Comparison of ENCODE assay signal across 23 cellular contexts in the genomic region with DNA sequence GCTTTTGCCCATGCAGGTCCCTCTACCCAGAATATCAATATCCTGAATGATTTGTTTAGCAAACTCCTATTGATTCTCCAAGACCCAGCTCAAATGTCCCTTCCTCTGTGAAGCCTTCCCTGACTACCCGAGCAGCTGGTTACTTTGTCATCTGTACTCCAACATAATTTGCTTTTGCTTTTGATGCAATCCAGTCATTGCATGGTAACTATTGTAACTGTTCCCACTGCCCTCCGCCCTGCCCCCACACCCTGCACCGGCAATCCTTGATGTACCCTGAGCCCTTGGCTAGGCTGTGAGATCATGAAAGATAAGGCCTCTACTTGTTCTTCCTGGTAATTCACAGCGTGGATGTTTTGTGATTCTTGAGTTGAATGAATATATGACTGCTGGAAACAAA.
A peak's percentile ranks its signal among the peaks of the same experiment; 100 is the strongest.
DNase-seq lines count a peak whose midpoint lies in the region; ATAC-seq and TF ChIP-seq lines count a peak whose summit lies in the region.
"Had no signal": no experiment of that assay in that cellular context is flagged by ENCODE, and none has a peak within 500 bp of the region (broad histone marks: within the 10 kb centered on the region; RNA-seq: fewer than 3 reads in every experiment).

No MANE protein-coding gene starts in this region.

- 44% methylated on average over 4 of the region's 4 CpGs for WGBS in liver

- H3K27ac ChIP-seq in GM23338 (ENCODE audit: low read depth) = no peak overlapping the region
- H3K27ac ChIP-seq in SU-DHL-6 (ENCODE audit: low read depth, low read length) = peak overlapping the region; percentile 97
- no peak overlapping the region for H3K27ac ChIP-seq in liver (ENCODE audit: low read depth in 1 of 2, low read length in 2 of 2)
- H3K27ac ChIP-seq: heart left ventricle, psoas muscle, RWPE1, testis had no signal

- peaks cover 7% of the 10 kb centered on the region; the same call in 2 of the 3 replicates for H3K36me3 Mint-ChIP-seq in GM23338 (ENCODE audit: low read depth)
- no peaks in the 10 kb centered on the region for H3K36me3 Mint-ChIP-seq in activated naive CD4-positive, alpha-beta T cell treated with anti-CD3 and anti-CD28 coated beads for 36 hours (ENCODE audit: low read depth)
- H3K36me3 Mint-ChIP-seq: activated naive CD4-positive, alpha-beta T cell treated with anti-CD3 and anti-CD28 coated beads, Interleukin-2, amount 10 ng/mL, durations not matched to agents 7 days and 5 days had no signal

- no peak overlapping the region for H2AFZ ChIP-seq in GM23338
- no peak overlapping the region for H2AFZ ChIP-seq in SU-DHL-6 (ENCODE audit: low read depth, low read length, severe bottlenecking)

- H3K27ac Mint-ChIP-seq in GM23338 = peak overlapping the region; percentile 3; the same call in 1 of the 2 replicates
- H3K27ac Mint-ChIP-seq in activated naive CD4-positive, alpha-beta T cell treated with anti-CD3 and anti-CD28 coated beads for 36 hours = no peak overlapping the region
- H3K27ac Mint-ChIP-seq: activated naive CD4-positive, alpha-beta T cell treated with anti-CD3 and anti-CD28 coated beads, Interleukin-2, amount 10 ng/mL, durations not matched to agents 7 days and 5 days; activated T-cell treated with anti-CD3 and anti-CD28 coated beads, Interleukin-2, amount 50 U/mL, for 24 hours had no signal

- no peak for ATAC-seq in GM23338
- ATAC-seq: heart left ventricle, left ventricle myocardium superior, psoas muscle had no signal

- H3K9me3 Mint-ChIP-seq in GM23338 = no peaks in the 10 kb centered on the region; the same call in 2 of the 3 replicates
- no peaks in the 10 kb centered on the region for H3K9me3 Mint-ChIP-seq in activated naive CD4-positive, alpha-beta T cell treated with anti-CD3 and anti-CD28 coated beads for 36 hours
- H3K9me3 Mint-ChIP-seq: activated naive CD4-positive, alpha-beta T cell treated with anti-CD3 and anti-CD28 coated beads, Interleukin-2, amount 10 ng/mL, durations not matched to agents 7 days and 5 days; activated T-cell treated with anti-CD3 and anti-CD28 coated beads, Interleukin-2, amount 50 U/mL, for 24 hours had no signal

- no peaks in the 10 kb centered on the region for H3K27me3 ChIP-seq in GM23338 (ENCODE audit: insufficient read depth)
- no peaks in the 10 kb centered on the region for H3K27me3 ChIP-seq in SU-DHL-6 (ENCODE audit: low read length)
- H3K27me3 ChIP-seq in liver (ENCODE audit: control insufficient read depth in 4 of 4, insufficient read depth in 4 of 4, low read length in 3 of 4) = no peaks in the 10 kb centered on the region
- H3K27me3 ChIP-seq: heart left ventricle, testis had no signal

- H3K4me2 ChIP-seq in GM23338 (no peak overlapping the region), SU-DHL-6 (ENCODE audit: low read depth, low read length, poor library complexity, severe bottlenecking) (peak overlapping the region; percentile 49)

- H4K20me1 ChIP-seq in GM23338 (replicated peaks; ENCODE audit: insufficient read depth) (no peaks in the 10 kb centered on the region), SU-DHL-6 (ENCODE audit: low read depth, low read length) (no peaks in the 10 kb centered on the region)

- H3K9me3 ChIP-seq in SU-DHL-6 (ENCODE audit: insufficient read depth, low read length) (no peaks in the 10 kb centered on the region), liver (ENCODE audit: control insufficient read depth in 4 of 4, low read length in 3 of 4) (no peaks in the 10 kb centered on the region)
- H3K9me3 ChIP-seq: heart left ventricle, psoas muscle, testis had no signal

- H3K36me3 ChIP-seq in GM23338 (ENCODE audit: insufficient read depth) (no peaks in the 10 kb centered on the region), SU-DHL-6 (ENCODE audit: low read length) (no peaks in the 10 kb centered on the region), liver (ENCODE audit: control insufficient read depth in 4 of 4, insufficient read depth in 3 of 4, low read depth in 1 of 4, low read length in 3 of 4) (no peaks in the 10 kb centered on the region)
- H3K36me3 ChIP-seq: heart left ventricle had no signal

- CTCF ChIA-PET in activated naive CD4-positive, alpha-beta T cell treated with anti-CD3 and anti-CD28 coated beads for 36 hours (lab: Charles Lee) = no interaction called here

- peaks cover 17% of the 10 kb centered on the region for H3K4me1 Mint-ChIP-seq in GM23338
- no peaks in the 10 kb centered on the region for H3K4me1 Mint-ChIP-seq in activated naive CD4-positive, alpha-beta T cell treated with anti-CD3 and anti-CD28 coated beads for 36 hours (ENCODE audit: low read depth)
- H3K4me1 Mint-ChIP-seq: activated naive CD4-positive, alpha-beta T cell treated with anti-CD3 and anti-CD28 coated beads, Interleukin-2, amount 10 ng/mL, durations not matched to agents 7 days and 5 days had no signal

- no peaks in the 10 kb centered on the region for H3F3A ChIP-seq in GM23338 (replicated peaks; ENCODE audit: low read depth)
- H3F3A ChIP-seq in SU-DHL-6 (ENCODE audit: insufficient read depth) = peaks cover 38% of the 10 kb centered on the region

- H3K9ac ChIP-seq in SU-DHL-6 (ENCODE audit: low read length) (peak overlapping the region; percentile 31), liver (ENCODE audit: low read depth in 1 of 2, low read length in 2 of 2) (no peak overlapping the region)

- H3K4me3 Mint-ChIP-seq in GM23338 = no peak overlapping the region
- H3K4me3 Mint-ChIP-seq in activated naive CD4-positive, alpha-beta T cell treated with anti-CD3 and anti-CD28 coated beads for 36 hours = no peak overlapping the region
- H3K4me3 Mint-ChIP-seq: activated naive CD4-positive, alpha-beta T cell treated with anti-CD3 and anti-CD28 coated beads, Interleukin-2, amount 10 ng/mL, durations not matched to agents 7 days and 5 days; activated T-cell treated with anti-CD3 and anti-CD28 coated beads, Interleukin-2, amount 50 U/mL, for 24 hours had no signal

- no peaks in the 10 kb centered on the region for H3K9me2 ChIP-seq in GM23338 (ENCODE audit: insufficient read depth)
- H3K9me2 ChIP-seq in SU-DHL-6 (replicated peaks; ENCODE audit: insufficient read depth, low read length) = no peaks in the 10 kb centered on the region

- no peak for DNase-seq in GM23338 (ENCODE audit: low spot score)
- no peak for DNase-seq in activated naive CD4-positive, alpha-beta T cell treated with anti-CD3 and anti-CD28 coated beads for 36 hours
- DNase-seq in activated CD4-positive, CD25-positive, alpha-beta regulatory T cell (lab: John Stamatoyannopoulos, UW) = no peak
- no peak for DNase-seq in stimulated activated CD4-positive, alpha-beta T cell treated with anti-CD3 and anti-CD28 coated beads, Interleukin-2, amount 100 ng/mL, for 24 hours
- no peak for DNase-seq in activated gamma-delta T cell (lab: John Stamatoyannopoulos, UW)
- DNase-seq: activated CD8-positive, alpha-beta memory T cell treated with anti-CD3 and anti-CD28 coated beads for 24 hours; activated naive CD4-positive, alpha-beta T cell treated with anti-CD3 and anti-CD28 coated beads, Interleukin-2, amount 10 ng/mL, durations not matched to agents 7 days and 5 days; activated T-cell treated with anti-CD3 and anti-CD28 coated beads, Interleukin-2, amount 50 U/mL, for 24 hours; anterior cingulate cortex; caudate nucleus; dermis blood vessel endothelial cell; GOT3; heart left ventricle; left ventricle myocardium superior; NCI-H1417 treated with DMSO at 0.1 percent for 48 hours; NCI-H524; psoas muscle; stimulated activated CD4-positive, alpha-beta T cell treated with anti-CD3 and anti-CD28 coated beads, Interleukin-1b, Interleukin-23, amount 100 ng/mL, for 48 hours; stimulated activated naive CD4-positive, alpha-beta T cell; testis had no signal

- H3K79me2 ChIP-seq in GM23338 (replicated peaks; ENCODE audit: insufficient read depth) = no peaks in the 10 kb centered on the region
- H3K79me2 ChIP-seq in SU-DHL-6 (ENCODE audit: insufficient read depth, low read length) = no peaks in the 10 kb centered on the region

- H3K4me1 ChIP-seq in GM23338 (ENCODE audit: insufficient read depth) = no peaks in the 10 kb centered on the region
- no peaks in the 10 kb centered on the region for H3K4me1 ChIP-seq in liver (ENCODE audit: control insufficient read depth in 4 of 4, insufficient read depth in 4 of 4, low read length in 3 of 4)
- H3K4me1 ChIP-seq: heart left ventricle, psoas muscle, testis had no signal

- H3K27me3 Mint-ChIP-seq in GM23338 (ENCODE audit: insufficient read depth, low read depth, poor library complexity) = peaks cover 11% of the 10 kb centered on the region
- H3K27me3 Mint-ChIP-seq in activated naive CD4-positive, alpha-beta T cell treated with anti-CD3 and anti-CD28 coated beads for 36 hours (ENCODE audit: low read depth) = no peaks in the 10 kb centered on the region
- H3K27me3 Mint-ChIP-seq: activated naive CD4-positive, alpha-beta T cell treated with anti-CD3 and anti-CD28 coated beads, Interleukin-2, amount 10 ng/mL, durations not matched to agents 7 days and 5 days had no signal

- TF ChIP-seq CTCF in GM23338 (conservative IDR thresholded peaks at IDR 0.05; ENCODE audit: low read depth in 2 of 2) (no peak), SU-DHL-6 (IDR thresholded peaks at IDR 0.05; ENCODE audit: insufficient read depth, low read length, poor library complexity, severe bottlenecking) (no peak), liver (IDR thresholded peaks at IDR 0.05; ENCODE audit: low read depth, low read length, missing input control) (no peak)

- intact Hi-C loops in activated naive CD4-positive, alpha-beta T cell treated with anti-CD3 and anti-CD28 coated beads for 36 hours (cut with micrococcal nuclease) = no loop called here

- H3K4me3 ChIP-seq in GM23338 = no peak overlapping the region
- peak overlapping the region; percentile 16 for H3K4me3 ChIP-seq in SU-DHL-6 (ENCODE audit: insufficient read depth, low read length, poor library complexity, severe bottlenecking)
- H3K4me3 ChIP-seq in liver (ENCODE audit: low read depth in 1 of 3, low read length in 3 of 3) = no peak overlapping the region
- H3K4me3 ChIP-seq: heart left ventricle, psoas muscle, testis had no signal

- TF ChIP-seq RAD21 in liver (IDR thresholded peaks at IDR 0.05) = peak in 1 of 2 donors; percentile 7

TF ChIP-seq in GM23338, 12 proteins besides CTCF, POLR2A, EP300 and RAD21:
- TF ChIP-seq CREB1 (CRISPR knock-in tag; IDR thresholded peaks at IDR 0.05; ENCODE audit: low read depth) (no peak), STAT1 (IDR thresholded peaks at IDR 0.05; ENCODE audit: unreplicated experiment) (no peak), ZNF114 (CRISPR knock-in tag; IDR thresholded peaks at IDR 0.05) (no peak), ZNF331 (CRISPR knock-in tag; IDR thresholded peaks at IDR 0.05; ENCODE audit: low read depth) (no peak)

TF ChIP-seq in liver, 16 proteins besides CTCF, POLR2A, EP300 and RAD21 (continues in another document):
- TF ChIP-seq, protein P1, sequence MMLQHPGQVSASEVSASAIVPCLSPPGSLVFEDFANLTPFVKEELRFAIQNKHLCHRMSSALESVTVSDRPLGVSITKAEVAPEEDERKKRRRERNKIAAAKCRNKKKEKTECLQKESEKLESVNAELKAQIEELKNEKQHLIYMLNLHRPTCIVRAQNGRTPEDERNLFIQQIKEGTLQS (IDR thresholded peaks at IDR 0.05) = no peak
- no peak for TF ChIP-seq NR2F2 (IDR thresholded peaks at IDR 0.05)
